In the genomic region with DNA sequence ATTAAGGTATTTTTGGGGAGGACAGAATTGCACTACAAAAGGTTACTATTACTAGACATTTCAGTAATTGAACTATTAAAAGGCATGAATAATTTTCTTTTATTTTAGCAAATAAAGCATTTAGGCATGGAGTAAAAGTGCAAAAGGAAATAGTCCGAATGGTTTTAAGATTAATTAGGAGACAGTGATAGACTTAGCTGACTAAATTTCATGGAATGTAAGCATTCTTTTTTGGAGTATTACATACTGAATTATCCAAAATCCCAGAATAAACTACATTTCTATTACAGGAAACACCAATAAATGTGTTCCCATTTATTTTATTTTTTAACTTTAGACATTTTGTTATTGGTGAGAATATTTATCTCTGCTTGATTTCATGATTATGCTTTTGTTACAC, we compare ENCODE assay signal across 28 cellular contexts. TPM values are rescaled to one million over a fixed set of nuclear protein-coding genes. Genes with fewer than 3 reads are reported as not detected.
DNase-seq lines count a peak whose midpoint lies in the region; ATAC-seq, FAIRE-seq and TF ChIP-seq lines count a peak whose summit lies in the region.
"Had no signal": no experiment of that assay in that cellular context is flagged by ENCODE, and none has a peak within 500 bp of the region (broad histone marks: within the 10 kb centered on the region; RNA-seq: fewer than 3 reads in every experiment).

No MANE protein-coding gene starts in this region.

- no peak for ATAC-seq in HG02884 (IDR thresholded peaks at IDR 0.05; ENCODE audit: unreplicated experiment)
- no peak for ATAC-seq in WTC11
- ATAC-seq: GM12878 had no signal

- no peak overlapping the region for H3K27ac ChIP-seq in small intestine (ENCODE audit: low read depth in 1 of 2, low read length in 1 of 2)
- H3K27ac ChIP-seq: BLaER1 had no signal

- intact Hi-C loops in activated T-helper 1 cell treated with anti-CD3 and anti-CD28 coated beads, Interleukin-12 subunit alpha, Interleukin-12 subunit beta, Interleukin-2, Interleukin-4 antibody, amounts not matched to agents 30 ng/mL and 10 ng/mL and 1 ng/mL, durations not matched to agents 14 hours and 24 hours and 36 hours (cut with micrococcal nuclease), result no loop called here

- H3K36me3 Mint-ChIP-seq in WTC11, result no peaks in the 10 kb centered on the region
- no peaks in the 10 kb centered on the region for H3K36me3 Mint-ChIP-seq in activated T-helper 1 cell treated with anti-CD3 and anti-CD28 coated beads, Interleukin-12 subunit alpha, Interleukin-12 subunit beta, Interleukin-2, Interleukin-4 antibody, amounts not matched to agents 30 ng/mL and 10 ng/mL and 1 ng/mL, durations not matched to agents 14 hours and 24 hours and 36 hours (ENCODE audit: low read depth)
- H3K36me3 Mint-ChIP-seq: CD14-positive monocyte; CD4-positive, alpha-beta memory T cell; CD4-positive, CD25-positive, alpha-beta regulatory T cell had no signal

- TF ChIP-seq CTCF in WTC11 (IDR thresholded peaks at IDR 0.05), result no peak

- no peak overlapping the region for H3K4me3 Mint-ChIP-seq in WTC11
- H3K4me3 Mint-ChIP-seq in activated T-helper 1 cell treated with anti-CD3 and anti-CD28 coated beads, Interleukin-12 subunit alpha, Interleukin-12 subunit beta, Interleukin-2, Interleukin-4 antibody, amounts not matched to agents 30 ng/mL and 10 ng/mL and 1 ng/mL, durations not matched to agents 14 hours and 24 hours and 36 hours, result no peak overlapping the region
- H3K4me3 Mint-ChIP-seq: CD14-positive monocyte; CD4-positive, alpha-beta memory T cell; CD4-positive, CD25-positive, alpha-beta regulatory T cell; CD8-positive, alpha-beta memory T cell had no signal

- H3K27me3 Mint-ChIP-seq in WTC11 (ENCODE audit: low read depth), result peaks cover 35% of the 10 kb centered on the region
- peaks cover 6% of the 10 kb centered on the region for H3K27me3 Mint-ChIP-seq in activated T-helper 1 cell treated with anti-CD3 and anti-CD28 coated beads, Interleukin-12 subunit alpha, Interleukin-12 subunit beta, Interleukin-2, Interleukin-4 antibody, amounts not matched to agents 30 ng/mL and 10 ng/mL and 1 ng/mL, durations not matched to agents 14 hours and 24 hours and 36 hours (ENCODE audit: insufficient read depth)

- WGBS in small intestine, 3 donors, result 58 to 70% (median 58%) methylated on average over 1 of the region's 1 CpG

- H3K4me1 Mint-ChIP-seq in WTC11, result no peaks in the 10 kb centered on the region
- H3K4me1 Mint-ChIP-seq in activated T-helper 1 cell treated with anti-CD3 and anti-CD28 coated beads, Interleukin-12 subunit alpha, Interleukin-12 subunit beta, Interleukin-2, Interleukin-4 antibody, amounts not matched to agents 30 ng/mL and 10 ng/mL and 1 ng/mL, durations not matched to agents 14 hours and 24 hours and 36 hours (ENCODE audit: low read depth), result no peaks in the 10 kb centered on the region
- H3K4me1 Mint-ChIP-seq: CD14-positive monocyte; CD4-positive, alpha-beta memory T cell; CD4-positive, CD25-positive, alpha-beta regulatory T cell; CD8-positive, alpha-beta memory T cell had no signal

- FAIRE-seq in endometrium (lab: Jason Lieb, UNC) (peak; percentile 12), small intestine (lab: Jason Lieb, UNC) (peak; percentile 71)
- FAIRE-seq: A204.1, G401.6, GM12878, GM12892, GM18507 had no signal

- no peak overlapping the region for H3K27ac Mint-ChIP-seq in WTC11
- no peak overlapping the region for H3K27ac Mint-ChIP-seq in activated T-helper 1 cell treated with anti-CD3 and anti-CD28 coated beads, Interleukin-12 subunit alpha, Interleukin-12 subunit beta, Interleukin-2, Interleukin-4 antibody, amounts not matched to agents 30 ng/mL and 10 ng/mL and 1 ng/mL, durations not matched to agents 14 hours and 24 hours and 36 hours
- H3K27ac Mint-ChIP-seq: CD14-positive monocyte; CD4-positive, alpha-beta memory T cell; CD4-positive, CD25-positive, alpha-beta regulatory T cell; CD8-positive, alpha-beta memory T cell had no signal

- no peaks in the 10 kb centered on the region for H3K9me3 ChIP-seq in small intestine (ENCODE audit: control insufficient read depth, low read depth)
- H3K9me3 ChIP-seq: BE2C, BLaER1 had no signal

- CTCF ChIA-PET in WTC11 (lab: Charles Lee), result no interaction called here

- no peaks in the 10 kb centered on the region for H3K9me3 Mint-ChIP-seq in WTC11
- no peaks in the 10 kb centered on the region for H3K9me3 Mint-ChIP-seq in activated T-helper 1 cell treated with anti-CD3 and anti-CD28 coated beads, Interleukin-12 subunit alpha, Interleukin-12 subunit beta, Interleukin-2, Interleukin-4 antibody, amounts not matched to agents 30 ng/mL and 10 ng/mL and 1 ng/mL, durations not matched to agents 14 hours and 24 hours and 36 hours
- H3K9me3 Mint-ChIP-seq: CD4-positive, alpha-beta memory T cell; CD4-positive, CD25-positive, alpha-beta regulatory T cell; CD8-positive, alpha-beta memory T cell had no signal

- no peaks in the 10 kb centered on the region for H3K36me3 ChIP-seq in small intestine (ENCODE audit: control insufficient read depth in 2 of 2, insufficient read depth in 2 of 2, low read length in 2 of 2)
- H3K36me3 ChIP-seq: BE2C, BLaER1 had no signal

- DNase-seq in GM03348 (ENCODE audit: low spot score) (peak; percentile 16), small intestine (no peak), NOMO-1 (lab: John Stamatoyannopoulos, UW; ENCODE audit: unreplicated experiment in 2 of 2) (no peak), WTC11 (ENCODE audit: low spot score) (no peak)
- DNase-seq in activated T-helper 1 cell treated with anti-CD3 and anti-CD28 coated beads, Interleukin-12 subunit alpha, Interleukin-12 subunit beta, Interleukin-2, Interleukin-4 antibody, amounts not matched to agents 30 ng/mL and 10 ng/mL and 1 ng/mL, durations not matched to agents 14 hours and 24 hours and 36 hours (ENCODE audit: low spot score), result no peak
- DNase-seq: 8988T; ACHN; BE2C; C1 segment of cervical spinal cord; CD4-positive, alpha-beta memory T cell; CD4-positive, CD25-positive, alpha-beta regulatory T cell; CD8-positive, alpha-beta memory T cell; COR-L47; DMS 273 treated with DMSO at 0.1 percent for 48 hours; DMS153; DMS53; DMS79; DND-41; GF-D8 had no signal

- no peaks in the 10 kb centered on the region for H3K4me1 ChIP-seq in small intestine (ENCODE audit: control insufficient read depth in 2 of 2, insufficient read depth in 1 of 2, low read depth in 1 of 2, low read length in 1 of 2)
- H3K4me1 ChIP-seq: BE2C, BLaER1 had no signal

- H3K4me3 ChIP-seq in small intestine (ENCODE audit: low read depth in 1 of 2, low read length in 2 of 2), result no peak overlapping the region
- H3K4me3 ChIP-seq: BLaER1, GM12878 had no signal

- POLR2A ChIA-PET in WTC11 (lab: Charles Lee), result no interaction called here

- H3K27me3 ChIP-seq in small intestine (ENCODE audit: control insufficient read depth in 2 of 2, insufficient read depth in 2 of 2, low read length in 2 of 2), result no peaks in the 10 kb centered on the region
- H3K27me3 ChIP-seq: BE2C, BLaER1 had no signal

TF ChIP-seq in WTC11, 78 proteins besides CTCF, POLR2A, EP300 and RAD21:
- no peak for TF ChIP-seq EMX1 (CRISPR knock-in tag; IDR thresholded peaks at IDR 0.05)
- TF ChIP-seq, protein P1, sequence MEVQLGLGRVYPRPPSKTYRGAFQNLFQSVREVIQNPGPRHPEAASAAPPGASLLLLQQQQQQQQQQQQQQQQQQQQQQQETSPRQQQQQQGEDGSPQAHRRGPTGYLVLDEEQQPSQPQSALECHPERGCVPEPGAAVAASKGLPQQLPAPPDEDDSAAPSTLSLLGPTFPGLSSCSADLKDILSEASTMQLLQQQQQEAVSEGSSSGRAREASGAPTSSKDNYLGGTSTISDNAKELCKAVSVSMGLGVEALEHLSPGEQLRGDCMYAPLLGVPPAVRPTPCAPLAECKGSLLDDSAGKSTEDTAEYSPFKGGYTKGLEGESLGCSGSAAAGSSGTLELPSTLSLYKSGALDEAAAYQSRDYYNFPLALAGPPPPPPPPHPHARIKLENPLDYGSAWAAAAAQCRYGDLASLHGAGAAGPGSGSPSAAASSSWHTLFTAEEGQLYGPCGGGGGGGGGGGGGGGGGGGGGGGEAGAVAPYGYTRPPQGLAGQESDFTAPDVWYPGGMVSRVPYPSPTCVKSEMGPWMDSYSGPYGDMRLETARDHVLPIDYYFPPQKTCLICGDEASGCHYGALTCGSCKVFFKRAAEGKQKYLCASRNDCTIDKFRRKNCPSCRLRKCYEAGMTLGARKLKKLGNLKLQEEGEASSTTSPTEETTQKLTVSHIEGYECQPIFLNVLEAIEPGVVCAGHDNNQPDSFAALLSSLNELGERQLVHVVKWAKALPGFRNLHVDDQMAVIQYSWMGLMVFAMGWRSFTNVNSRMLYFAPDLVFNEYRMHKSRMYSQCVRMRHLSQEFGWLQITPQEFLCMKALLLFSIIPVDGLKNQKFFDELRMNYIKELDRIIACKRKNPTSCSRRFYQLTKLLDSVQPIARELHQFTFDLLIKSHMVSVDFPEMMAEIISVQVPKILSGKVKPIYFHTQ (CRISPR knock-in tag; IDR thresholded peaks at IDR 0.05), result no peak
- TF ChIP-seq, protein P2, sequence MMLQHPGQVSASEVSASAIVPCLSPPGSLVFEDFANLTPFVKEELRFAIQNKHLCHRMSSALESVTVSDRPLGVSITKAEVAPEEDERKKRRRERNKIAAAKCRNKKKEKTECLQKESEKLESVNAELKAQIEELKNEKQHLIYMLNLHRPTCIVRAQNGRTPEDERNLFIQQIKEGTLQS (CRISPR knock-in tag; conservative IDR thresholded peaks at IDR 0.05), result no peak

RNA-seq across cellular contexts. Expression of a gene that starts 30.7 kb away (rescaled TPM):
- 1 to 10 TPM in 1 of 3 donors, under 1 TPM in 2; 0.22 to 2.4 (median 0.54) TPM for polyA plus RNA-seq in small intestine
- 13.5 to 19.0 TPM (median 16.5 TPM) in 3 replicates for total RNA-seq in WTC11 (2021)
- 5.9 and 6.2 TPM in 2 replicates for total RNA-seq in activated T-helper 1 cell treated with anti-CD3 and anti-CD28 coated beads, Interleukin-12 subunit alpha, Interleukin-12 subunit beta, Interleukin-2, Interleukin-4 antibody, amounts not matched to agents 30 ng/mL and 10 ng/mL and 1 ng/mL, durations not matched to agents 14 hours and 24 hours and 36 hours
- polyA plus RNA-seq: CD14-positive monocyte had no signal
